Comparison of ENCODE assay signal across 10 cellular contexts in the genomic region with DNA sequence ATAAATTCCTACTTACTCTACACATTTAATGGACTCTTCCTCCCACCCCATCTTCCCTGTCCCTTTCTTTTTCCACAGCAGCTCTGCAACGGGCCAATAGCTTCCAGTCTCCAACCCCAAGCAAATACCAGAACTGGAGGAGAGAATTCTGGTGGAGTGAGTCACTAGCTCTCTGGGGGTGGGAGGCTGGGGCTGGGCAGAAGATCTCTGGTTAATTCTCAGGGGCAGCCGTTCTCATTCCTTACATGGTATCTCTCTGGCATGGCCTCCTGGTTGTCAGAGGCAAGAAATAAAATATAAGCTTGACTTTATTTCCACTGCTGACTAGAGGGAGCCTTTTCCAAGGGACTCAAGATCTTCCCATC.
DNase-seq lines count a peak whose midpoint lies in the region; ATAC-seq and TF ChIP-seq lines count a peak whose summit lies in the region.
"Had no signal": no experiment of that assay in that cellular context is flagged by ENCODE, and none has a peak within 500 bp of the region (broad histone marks: within the 10 kb centered on the region; RNA-seq: fewer than 3 reads in every experiment).

No MANE protein-coding gene starts in this region.

- no peaks in the 10 kb centered on the region for H3K9me3 ChIP-seq in vagina

- H3K4me1 ChIP-seq in vagina, result peaks cover 33% of the 10 kb centered on the region

- H3K4me3 ChIP-seq in lower leg skin (ENCODE audit: low read depth, poor library complexity, severe bottlenecking) (no peak overlapping the region), vagina (no peak overlapping the region)

- ATAC-seq in HG03039 (IDR thresholded peaks at IDR 0.05; ENCODE audit: unreplicated experiment), result no peak
- ATAC-seq in stimulated activated naive CD8-positive, alpha-beta T cell treated with anti-CD3 and anti-CD28 coated beads, Interleukin-15, Interleukin-2, amounts not matched to agents 100 U/mL and 50 U/mL, for 24 hours, result no peak

- no peak overlapping the region for H3K4me3 Mint-ChIP-seq in activated CD4-positive, alpha-beta T cell treated with anti-CD3 and anti-CD28 coated beads, Interleukin-2, amount 10 ng/mL, durations not matched to agents 24 days and 14 days
- H3K4me3 Mint-ChIP-seq in activated CD4-positive, alpha-beta T cell treated with anti-CD3 and anti-CD28 coated beads, Interleukin-2, amount 10 ng/mL, durations not matched to agents 7 days and 5 days, result no peak overlapping the region

- no peaks in the 10 kb centered on the region for H3K27me3 Mint-ChIP-seq in activated CD4-positive, alpha-beta T cell treated with anti-CD3 and anti-CD28 coated beads, Interleukin-2, amount 10 ng/mL, durations not matched to agents 24 days and 14 days
- H3K27me3 Mint-ChIP-seq in activated CD4-positive, alpha-beta T cell treated with anti-CD3 and anti-CD28 coated beads, Interleukin-2, amount 10 ng/mL, durations not matched to agents 7 days and 5 days, result peaks cover 2% of the 10 kb centered on the region

- CTCF ChIA-PET in activated CD4-positive, alpha-beta T cell treated with anti-CD3 and anti-CD28 coated beads, Interleukin-2, amount 10 ng/mL, durations not matched to agents 7 days and 5 days (lab: Charles Lee), result interaction anchor here (0.7 to 2.0 kb wide), 6 partner anchors 8 to 236 kb away, joined by 3 to 4 read pairs (median 3); no protein-coding TSS in a partner anchor

- TF ChIP-seq POLR2A in lower leg skin (IDR thresholded peaks at IDR 0.05), result no peak
- no peak for TF ChIP-seq POLR2A in vagina (IDR thresholded peaks at IDR 0.05)

- peak overlapping the region; percentile 18 for H3K27ac Mint-ChIP-seq in activated CD4-positive, alpha-beta T cell treated with anti-CD3 and anti-CD28 coated beads, Interleukin-2, amount 10 ng/mL, durations not matched to agents 24 days and 14 days
- H3K27ac Mint-ChIP-seq in activated CD4-positive, alpha-beta T cell treated with anti-CD3 and anti-CD28 coated beads, Interleukin-2, amount 10 ng/mL, durations not matched to agents 7 days and 5 days, result no peak overlapping the region

- no peaks in the 10 kb centered on the region for H3K36me3 ChIP-seq in vagina

- TF ChIP-seq CTCF in lower leg skin (IDR thresholded peaks at IDR 0.05), result no peak
- TF ChIP-seq CTCF in vagina (IDR thresholded peaks at IDR 0.05), result no peak

- H3K27ac ChIP-seq in cingulate gyrus (ENCODE audit: low read depth, low read length), result peak overlapping the region; percentile 31
- peak overlapping the region; percentile 79 for H3K27ac ChIP-seq in vagina
- H3K27ac ChIP-seq: 22Rv1 had no signal

- DNase-seq in activated CD4-positive, alpha-beta T cell treated with anti-CD3 and anti-CD28 coated beads, Interleukin-2, amount 10 ng/mL, durations not matched to agents 24 days and 14 days, result peak; percentile 30
- DNase-seq in activated CD4-positive, alpha-beta T cell treated with anti-CD3 and anti-CD28 coated beads, Interleukin-2, amount 10 ng/mL, durations not matched to agents 7 days and 5 days, result no peak
- peak; percentile 21 to 80 for DNase-seq in lower leg skin (ENCODE audit: low spot score in 2 of 2)
- peak in 1 of 2 donors; percentile 87 for DNase-seq in vagina (ENCODE audit: extremely low spot score in 2 of 2)
- no peak for DNase-seq in GM19238 (ENCODE audit: insufficient read length, low spot score)
- no peak for DNase-seq in stimulated activated naive CD8-positive, alpha-beta T cell treated with anti-CD3 and anti-CD28 coated beads, Interleukin-15, Interleukin-2, amounts not matched to agents 100 U/mL and 50 U/mL, for 24 hours
- DNase-seq: stimulated activated CD4-positive, alpha-beta T cell treated with anti-CD3 and anti-CD28 coated beads, Interleukin-15, amount 100 ng/mL, for 24 hours had no signal

- no peaks in the 10 kb centered on the region for H3K9me3 Mint-ChIP-seq in activated CD4-positive, alpha-beta T cell treated with anti-CD3 and anti-CD28 coated beads, Interleukin-2, amount 10 ng/mL, durations not matched to agents 24 days and 14 days
- H3K9me3 Mint-ChIP-seq in activated CD4-positive, alpha-beta T cell treated with anti-CD3 and anti-CD28 coated beads, Interleukin-2, amount 10 ng/mL, durations not matched to agents 7 days and 5 days, result no peaks in the 10 kb centered on the region

- peaks cover 11% of the 10 kb centered on the region for H3K4me1 Mint-ChIP-seq in activated CD4-positive, alpha-beta T cell treated with anti-CD3 and anti-CD28 coated beads, Interleukin-2, amount 10 ng/mL, durations not matched to agents 24 days and 14 days
- H3K4me1 Mint-ChIP-seq in activated CD4-positive, alpha-beta T cell treated with anti-CD3 and anti-CD28 coated beads, Interleukin-2, amount 10 ng/mL, durations not matched to agents 7 days and 5 days, result peaks cover 19% of the 10 kb centered on the region

- peaks cover 4% of the 10 kb centered on the region for H3K36me3 Mint-ChIP-seq in activated CD4-positive, alpha-beta T cell treated with anti-CD3 and anti-CD28 coated beads, Interleukin-2, amount 10 ng/mL, durations not matched to agents 24 days and 14 days (ENCODE audit: low read depth)
- H3K36me3 Mint-ChIP-seq in activated CD4-positive, alpha-beta T cell treated with anti-CD3 and anti-CD28 coated beads, Interleukin-2, amount 10 ng/mL, durations not matched to agents 7 days and 5 days (ENCODE audit: low read depth), result no peaks in the 10 kb centered on the region

- WGBS in lower leg skin, 2 donors, result 16 to 20% methylated on average over 2 of the region's 2 CpGs

- POLR2A ChIA-PET in activated CD4-positive, alpha-beta T cell treated with anti-CD3 and anti-CD28 coated beads, Interleukin-2, amount 10 ng/mL, durations not matched to agents 7 days and 5 days (lab: Charles Lee), result no interaction called here

- intact Hi-C loops in activated CD4-positive, alpha-beta T cell treated with anti-CD3 and anti-CD28 coated beads, Interleukin-2, amount 10 ng/mL, durations not matched to agents 24 days and 14 days (cut with micrococcal nuclease), result loop anchor here (10.0 kb wide), 1 partner anchor 322 kb away; no protein-coding TSS in a partner anchor
- intact Hi-C loops in lower leg skin (cut with DNase I; ENCODE audit: low total_unique reads), result no loop called here
- intact Hi-C loops in vagina (cut with DNase I), result no loop called here

- H3K27me3 ChIP-seq in vagina, result no peaks in the 10 kb centered on the region

Comparison
In these comparisons a context has a peak if more than half of its experiments do, and no peak if none do; other contexts are left out.
1. DNase-seq: peak in activated CD4-positive, alpha-beta T cell treated with anti-CD3 and anti-CD28 coated beads, Interleukin-2, amount 10 ng/mL, durations not matched to agents 24 days and 14 days (single experiment) and lower leg skin (2 of 2); none in activated CD4-positive, alpha-beta T cell treated with anti-CD3 and anti-CD28 coated beads, Interleukin-2, amount 10 ng/mL, durations not matched to agents 7 days and 5 days (single experiment), GM19238 (single experiment) and stimulated activated naive CD8-positive, alpha-beta T cell treated with anti-CD3 and anti-CD28 coated beads, Interleukin-15, Interleukin-2, amounts not matched to agents 100 U/mL and 50 U/mL, for 24 hours (single experiment).